Comparison of ENCODE assay signal across 11 cellular contexts in genomic region chr2:207372483-207372882, GRCh38.
"Had no signal": no experiment of that assay in that cellular context is flagged by ENCODE, and none has a peak within 500 bp of the region (broad histone marks: within the 10 kb centered on the region; RNA-seq: fewer than 3 reads in every experiment).

No MANE protein-coding gene starts in this region.

- H3K4me3 ChIP-seq: GM23248, GM23338, HAP-1 had no signal

- H3K36me3 ChIP-seq: HAP-1 had no signal

- H3K4me3 Mint-ChIP-seq: GM23338, H9, HFFc6 had no signal

- H2AFZ ChIP-seq: GM23248, GM23338 had no signal

- H3K27ac ChIP-seq: GM23248 had no signal

- H3K27ac Mint-ChIP-seq: GM23338, H9, HFFc6 had no signal

- FAIRE-seq: H1, H54 had no signal

- H3K9ac ChIP-seq: GM23248 had no signal

- DNase-seq: GM23248, GOT3, H7, H9, HCEC 1CT, HFFc6 had no signal

- H3K9me3 Mint-ChIP-seq: GM23338 had no signal

- H3K4me2 ChIP-seq: GM23338 had no signal

- ATAC-seq: GM23338, HCT116 had no signal

- H3K9me3 ChIP-seq: HAP-1 had no signal
